ENCODE assay signal across 4 cellular contexts in genomic region chr2:212083492-212083891, GRCh38.
"Had no signal": no experiment of that assay in that cellular context is flagged by ENCODE, and none has a peak within 500 bp of the region (broad histone marks: within the 10 kb centered on the region; RNA-seq: fewer than 3 reads in every experiment).

No MANE protein-coding gene starts in this region.

- H3K4me2 ChIP-seq: GM23338 had no signal

- H2AFZ ChIP-seq: GM23338 had no signal

- ATAC-seq: GM23338, K562 had no signal

- DNase-seq: H9, HCEC 1CT had no signal

- H3K4me3 ChIP-seq: GM23338, K562 had no signal
